ENCODE assay signal across 8 cellular contexts in the genomic region with DNA sequence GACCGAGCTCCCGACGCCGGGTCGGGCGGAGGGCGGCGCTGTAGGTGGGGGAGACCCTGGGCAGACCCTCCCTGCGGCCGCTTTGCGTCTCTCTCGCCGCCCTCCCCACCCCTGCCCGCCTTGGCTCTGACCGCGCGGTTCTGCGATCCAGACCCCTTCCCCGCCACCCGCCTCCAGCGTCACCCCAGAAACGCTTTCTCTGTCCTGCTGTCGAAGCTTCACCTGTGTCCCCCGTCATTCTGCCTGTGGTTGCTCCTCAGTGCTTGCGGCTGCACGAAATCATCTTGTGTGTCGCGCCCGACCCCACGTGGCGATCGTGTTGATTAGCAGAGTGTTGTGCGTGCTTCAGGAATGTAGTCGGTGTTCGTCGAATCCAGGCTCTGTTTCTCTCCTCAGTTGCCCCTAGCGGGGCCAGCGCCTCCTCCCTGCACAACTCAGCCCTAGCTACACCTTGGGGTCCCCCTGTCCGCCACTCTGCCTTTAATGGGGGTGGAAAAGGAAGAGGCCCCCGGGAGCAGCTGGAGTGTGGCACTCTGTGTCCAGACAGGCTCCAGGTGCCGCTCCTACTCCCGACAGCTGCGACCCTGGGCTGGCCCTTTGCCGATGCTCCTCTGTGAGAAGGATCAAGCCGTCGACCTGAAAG.
DNase-seq lines count a peak whose midpoint lies in the region; ATAC-seq and TF ChIP-seq lines count a peak whose summit lies in the region.

No MANE protein-coding gene starts in this region.

- peak overlapping the region; percentile 72 for H3K9ac ChIP-seq in mucosa of stomach (ENCODE audit: low read length)

- peak; percentile 79 for DNase-seq in ELR (ENCODE audit: low read depth)
- DNase-seq in NOMO-1 treated with DMSO at 0.1 percent for 48 hours (lab: John Stamatoyannopoulos, UW; ENCODE audit: unreplicated experiment) = peak; percentile 73
- peak; percentile 65 for DNase-seq in activated T-cell treated with anti-CD3 and anti-CD28 coated beads for 24 hours (ENCODE audit: low read depth)
- DNase-seq in epithelial cell of esophagus (ENCODE audit: low read depth) = peak; percentile 82
- DNase-seq in stimulated activated CD8-positive, alpha-beta memory T cell treated with anti-CD3 and anti-CD28 coated beads, Interleukin-4, amount 100 ng/mL, for 48 hours = peak; percentile 76

- ATAC-seq in HG02943 (IDR thresholded peaks at IDR 0.05; ENCODE audit: low read depth, unreplicated experiment) (peak; percentile 16), HG02938 (IDR thresholded peaks at IDR 0.05; ENCODE audit: unreplicated experiment) (no peak)

- no peaks in the 10 kb centered on the region for H3K9me3 ChIP-seq in mucosa of stomach (ENCODE audit: control insufficient read depth, low read length)

- peaks cover 28% of the 10 kb centered on the region for H3K4me1 ChIP-seq in mucosa of stomach (ENCODE audit: control insufficient read depth, insufficient read depth, low read length)

- H3K4me3 ChIP-seq in epithelial cell of esophagus (ENCODE audit: low read length) (peak overlapping the region; percentile 76), mucosa of stomach (ENCODE audit: low read length) (peak overlapping the region; percentile 67)

- no peaks in the 10 kb centered on the region for H3K36me3 ChIP-seq in mucosa of stomach (ENCODE audit: control insufficient read depth, insufficient read depth, low read length)

- peak; percentile 43 for TF ChIP-seq CTCF in epithelial cell of esophagus (IDR thresholded peaks at IDR 0.05; ENCODE audit: insufficient read depth, low read depth, low read length, missing control alignments)

- no peaks in the 10 kb centered on the region for H3K27me3 ChIP-seq in mucosa of stomach (ENCODE audit: control insufficient read depth, insufficient read depth, low read length)
